ENCODE assay signal across 29 cellular contexts in the genomic region with DNA sequence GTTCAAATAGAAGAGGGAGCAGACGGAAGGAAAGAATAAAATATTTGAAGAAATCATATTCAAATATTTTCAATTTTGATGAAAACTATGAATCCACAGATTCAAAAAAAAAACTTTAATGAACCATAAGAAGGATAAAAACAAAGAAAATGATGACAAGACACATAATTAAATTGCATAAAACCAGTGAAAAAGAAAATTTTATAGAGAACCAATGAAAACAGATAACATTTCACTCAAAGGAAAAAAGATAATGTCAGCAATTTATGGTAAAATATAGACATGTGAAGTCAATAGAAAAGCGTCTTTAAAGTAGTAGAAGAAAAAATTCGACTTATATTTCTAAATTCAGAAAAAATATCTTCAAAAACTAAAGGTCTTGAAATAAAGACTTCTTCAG.
"Had no signal": no experiment of that assay in that cellular context is flagged by ENCODE, and none has a peak within 500 bp of the region (broad histone marks: within the 10 kb centered on the region; RNA-seq: fewer than 3 reads in every experiment).

No MANE protein-coding gene starts in this region.

- H3K4me3 ChIP-seq: ascending aorta, cardiac muscle cell had no signal

- ATAC-seq: activated CD8-positive, alpha-beta memory T cell treated with anti-CD3 and anti-CD28 coated beads, Interleukin-2, amount 10 ng/mL, durations not matched to agents 7 days and 5 days; activated CD8-positive, alpha-beta T cell treated with anti-CD3 and anti-CD28 coated beads for 36 hours; activated naive CD8-positive, alpha-beta T cell treated with anti-CD3 and anti-CD28 coated beads, Interleukin-2, amount 50 U/mL, for 24 hours had no signal

- DNase-seq: activated B cell treated with CpG ODN at 0.5 μM for 24 hours; activated CD4-positive, alpha-beta memory T cell treated with anti-CD3 and anti-CD28 coated beads for 36 hours; activated CD4-positive, alpha-beta T cell treated with anti-CD3 and anti-CD28 coated beads for 4 hours; activated CD4-positive, alpha-beta T cell treated with anti-CD3 and anti-CD28 coated beads, Interleukin-2, amount 10 ng/mL, durations not matched to agents 24 days and 14 days; activated CD4-positive, alpha-beta T cell treated with anti-CD3 and anti-CD28 coated beads, Interleukin-2, amount 50 U/mL, for 1 hour; activated CD4-positive, alpha-beta T cell treated with anti-CD3 and anti-CD28 coated beads, Interleukin-2, amount 50 U/mL, for 4 hours; activated CD4-positive, CD25-positive, alpha-beta regulatory T cell treated with anti-CD3 and anti-CD28 coated beads, Interleukin-2, amount 50 U/mL, for 72 hours; activated CD8-positive, alpha-beta memory T cell treated with anti-CD3 and anti-CD28 coated beads, Interleukin-2, amount 10 ng/mL, durations not matched to agents 7 days and 5 days; activated CD8-positive, alpha-beta memory T cell treated with anti-CD3 and anti-CD28 coated beads, Interleukin-2, amount 50 U/mL, for 48 hours; activated CD8-positive, alpha-beta T cell treated with anti-CD3 and anti-CD28 coated beads for 36 hours; activated effector memory CD4-positive, alpha-beta T cell treated with Interleukin-2 at 50 U/mL for 16 hours; activated gamma-delta T cell; activated naive CD4-positive, alpha-beta T cell treated with anti-CD3 and anti-CD28 coated beads, Interleukin-2, amount 10 ng/mL, durations not matched to agents 7 days and 5 days; activated naive CD4-positive, alpha-beta T cell treated with Interleukin-2 at 50 U/mL for 16 hours; activated naive CD8-positive, alpha-beta T cell treated with anti-CD3 and anti-CD28 coated beads, Interleukin-2, amount 10 ng/mL, durations not matched to agents 7 days and 5 days; activated naive CD8-positive, alpha-beta T cell treated with anti-CD3 and anti-CD28 coated beads, Interleukin-2, amount 50 U/mL, for 24 hours; activated T-cell treated with anti-CD3 and anti-CD28 coated beads, Interleukin-2, amount 50 U/mL, for 24 hours; activated T-cell treated with anti-CD3 and anti-CD28 coated beads, Interleukin-2, amount 50 U/mL, for 48 hours; amygdala; anterior cingulate cortex; caudate nucleus; cerebellar nuclear complex; T-helper 2 cell; T-helper 9 cell had no signal

- H3K9me3 ChIP-seq: ascending aorta had no signal

- H3K27me3 ChIP-seq: ascending aorta, cardiac muscle cell had no signal

- FAIRE-seq: bronchial epithelial cell, TTC549 had no signal

- H3K4me1 ChIP-seq: ascending aorta had no signal

- H3K27ac ChIP-seq: ascending aorta, cardiac muscle cell, VCaP had no signal

- H3K36me3 ChIP-seq: ascending aorta, cardiac muscle cell had no signal
